13 cellular contexts compared by ENCODE assay signal in genomic region chr20:11687546-11688292, GRCh38.
A peak's percentile ranks its signal among the peaks of the same experiment; 100 is the strongest.
DNase-seq lines count a peak whose midpoint lies in the region; ATAC-seq and TF ChIP-seq lines count a peak whose summit lies in the region.
"Had no signal": no experiment of that assay in that cellular context is flagged by ENCODE, and none has a peak within 500 bp of the region (broad histone marks: within the 10 kb centered on the region; RNA-seq: fewer than 3 reads in every experiment).

No MANE protein-coding gene starts in this region.

- H3K9me3 Mint-ChIP-seq in endodermal cell (peaks cover 2% of the 10 kb centered on the region), nephron (no peaks in the 10 kb centered on the region)
- H3K9me3 Mint-ChIP-seq in CD8-positive, alpha-beta T cell, result no peaks in the 10 kb centered on the region

- peaks cover 7% of the 10 kb centered on the region for H3K4me1 ChIP-seq in endodermal cell (ENCODE audit: control insufficient read depth, insufficient read depth, low read length)
- H3K4me1 ChIP-seq in CD8-positive, alpha-beta T cell (ENCODE audit: insufficient read depth, low read length), result no peaks in the 10 kb centered on the region
- H3K4me1 ChIP-seq: breast epithelium had no signal

- no peaks in the 10 kb centered on the region for H3K9me3 ChIP-seq in endodermal cell (ENCODE audit: control insufficient read depth, low read length)
- no peaks in the 10 kb centered on the region for H3K9me3 ChIP-seq in CD8-positive, alpha-beta T cell (ENCODE audit: low read length)
- H3K9me3 ChIP-seq: breast epithelium, ovary had no signal

- H3K27me3 ChIP-seq in endodermal cell (ENCODE audit: control insufficient read depth, insufficient read depth, low read length, poor library complexity, severe bottlenecking), result no peaks in the 10 kb centered on the region
- H3K27me3 ChIP-seq in CD8-positive, alpha-beta T cell (ENCODE audit: insufficient read depth, low read length), result no peaks in the 10 kb centered on the region
- H3K27me3 ChIP-seq: ovary had no signal

- ATAC-seq in CD8-positive, alpha-beta T cell, result no peak
- ATAC-seq in HG03457 (IDR thresholded peaks at IDR 0.05; ENCODE audit: unreplicated experiment), result no peak

- H3K4me1 Mint-ChIP-seq in endodermal cell (peaks cover 42% of the 10 kb centered on the region), nephron (peaks cover 5% of the 10 kb centered on the region)
- H3K4me1 Mint-ChIP-seq in CD8-positive, alpha-beta T cell (ENCODE audit: low read depth), result no peaks in the 10 kb centered on the region
- H3K4me1 Mint-ChIP-seq: activated B cell treated with CpG ODN at 0.5 μM for 24 hours had no signal

- no peak for TF ChIP-seq CTCF in endodermal cell (conservative IDR thresholded peaks at IDR 0.05)
- no peak for TF ChIP-seq CTCF in nephron (IDR thresholded peaks at IDR 0.05; ENCODE audit: unreplicated experiment in 3 of 3)
- no peak for TF ChIP-seq CTCF in CD8-positive, alpha-beta T cell (IDR thresholded peaks at IDR 0.05)

- H3K27ac ChIP-seq in endodermal cell (ENCODE audit: low read depth, low read length), result no peak overlapping the region
- no peak overlapping the region for H3K27ac ChIP-seq in CD8-positive, alpha-beta T cell (ENCODE audit: low read depth, low read length)
- H3K27ac ChIP-seq: breast epithelium, ovary had no signal

- intact Hi-C loops in CD8-positive, alpha-beta T cell (cut with DNase I, micrococcal nuclease), result no loop called here

- H3K4me3 Mint-ChIP-seq in endodermal cell, result peak overlapping the region; percentile 50
- peak overlapping the region; percentile 66 to 77 (median 73) for H3K4me3 Mint-ChIP-seq in nephron
- H3K4me3 Mint-ChIP-seq in CD8-positive, alpha-beta T cell, result no peak overlapping the region
- H3K4me3 Mint-ChIP-seq: activated B cell treated with CpG ODN at 0.5 μM for 24 hours had no signal

- H3K36me3 ChIP-seq in endodermal cell (ENCODE audit: control insufficient read depth, insufficient read depth, low read length), result no peaks in the 10 kb centered on the region
- no peaks in the 10 kb centered on the region for H3K36me3 ChIP-seq in CD8-positive, alpha-beta T cell (ENCODE audit: insufficient read depth, low read length)
- H3K36me3 ChIP-seq: breast epithelium, ovary had no signal

- H3K36me3 Mint-ChIP-seq in endodermal cell (ENCODE audit: low read depth) (no peaks in the 10 kb centered on the region), nephron (ENCODE audit: low read depth) (no peaks in the 10 kb centered on the region)
- H3K36me3 Mint-ChIP-seq in CD8-positive, alpha-beta T cell, result no peaks in the 10 kb centered on the region

- no peak overlapping the region for H3K9ac ChIP-seq in endodermal cell (ENCODE audit: extremely low read depth, low read length, poor library complexity, severe bottlenecking)

- 86 to 94% methylated on average over 4 to 6 of the region's 7 CpGs for WGBS in endodermal cell (ENCODE audit: insufficient coverage in 1 of 2, insufficient read length in 1 of 2), 2 experiments

- no peak overlapping the region for H3K27ac Mint-ChIP-seq in endodermal cell
- H3K27ac Mint-ChIP-seq in nephron, result peak overlapping the region in 2 of 3 experiments; percentile 46 to 69
- H3K27ac Mint-ChIP-seq in CD8-positive, alpha-beta T cell, result no peak overlapping the region
- H3K27ac Mint-ChIP-seq: activated B cell treated with CpG ODN at 0.5 μM for 24 hours had no signal

- DNase-seq in COLO668 (lab: John Stamatoyannopoulos, UW; ENCODE audit: unreplicated experiment) (peak; percentile 80), NCI-H146 (lab: John Stamatoyannopoulos, UW) (peak; percentile 82), endodermal cell (no peak), HCEC 1CT (no peak), RPMI8226 (no peak)
- no peak for DNase-seq in CD8-positive, alpha-beta T cell
- DNase-seq: activated B cell treated with CpG ODN at 0.5 μM for 24 hours; activated T-cell treated with anti-CD3 and anti-CD28 coated beads, Interleukin-2, amount 50 U/mL, for 48 hours; GDM1 had no signal

- H3K27me3 Mint-ChIP-seq in endodermal cell (ENCODE audit: insufficient read depth), result peaks cover 14% of the 10 kb centered on the region
- H3K27me3 Mint-ChIP-seq in nephron (ENCODE audit: low read depth), result peaks cover 9% of the 10 kb centered on the region
- H3K27me3 Mint-ChIP-seq in CD8-positive, alpha-beta T cell (ENCODE audit: low read depth), result peaks cover 7% of the 10 kb centered on the region
- H3K27me3 Mint-ChIP-seq: activated B cell treated with CpG ODN at 0.5 μM for 24 hours had no signal

- CTCF ChIA-PET in CD8-positive, alpha-beta T cell (lab: Charles Lee), result no interaction called here

- POLR2A ChIA-PET in CD8-positive, alpha-beta T cell (lab: Charles Lee), result no interaction called here

- peak overlapping the region; percentile 8 for H3K4me3 ChIP-seq in endodermal cell (ENCODE audit: low read length)
- no peak overlapping the region for H3K4me3 ChIP-seq in CD8-positive, alpha-beta T cell (ENCODE audit: low read depth, low read length)

Comparison
In these comparisons a context has a peak if more than half of its experiments do, and no peak if none do; other contexts are left out.
1. DNase-seq: peak in COLO668 (single experiment) and NCI-H146 (single experiment); none in endodermal cell (single experiment), CD8-positive, alpha-beta T cell (0 of 7), HCEC 1CT (single experiment) and RPMI8226 (single experiment).
2. H3K27ac Mint-ChIP-seq: peak in nephron (2 of 3); none in endodermal cell (single experiment) and CD8-positive, alpha-beta T cell (single experiment).